33 cellular contexts compared by ENCODE assay signal in the genomic region with DNA sequence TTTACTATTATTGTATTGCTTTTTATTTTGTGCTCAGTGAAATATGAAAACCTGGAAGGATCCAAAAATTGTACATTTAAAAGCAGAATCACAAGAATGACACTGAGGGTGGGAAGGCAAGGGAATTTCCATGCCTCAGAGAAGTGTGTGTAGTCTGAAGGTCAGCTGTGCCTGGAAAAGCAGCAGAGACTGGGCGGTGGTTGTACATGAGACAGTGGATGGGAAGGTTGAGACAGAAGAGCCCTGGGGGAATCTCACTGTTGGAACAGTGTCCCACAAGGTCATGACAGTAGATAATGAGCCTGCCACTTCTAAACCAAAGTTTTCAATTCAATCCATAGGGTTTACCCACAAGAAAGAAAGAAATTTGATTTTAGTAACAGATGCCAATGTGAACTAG.
"Had no signal": no experiment of that assay in that cellular context is flagged by ENCODE, and none has a peak within 500 bp of the region (broad histone marks: within the 10 kb centered on the region; RNA-seq: fewer than 3 reads in every experiment).

No MANE protein-coding gene starts in this region.

- ATAC-seq: activated CD4-positive, alpha-beta T cell treated with anti-CD3 and anti-CD28 coated beads for 36 hours; activated CD8-positive, alpha-beta T cell treated with anti-CD3 and anti-CD28 coated beads for 36 hours; activated naive CD4-positive, alpha-beta T cell treated with anti-CD3 and anti-CD28 coated beads, Interleukin-2, amount 50 U/mL, for 72 hours; activated T-cell treated with anti-CD3 and anti-CD28 coated beads, Interleukin-2, amount 50 U/mL, for 4 hours; activated T-cell treated with anti-CD3 and anti-CD28 coated beads, Interleukin-2, amount 50 U/mL, for 72 hours; activated T-helper 17 cell treated with anti-CD3 and anti-CD28 coated beads, Interleukin-2, amount 50 U/mL, for 72 hours; body of pancreas had no signal

- H3K27ac ChIP-seq: adrenal gland, body of pancreas, brain microvascular endothelial cell, breast epithelium, VCaP had no signal

- H3K4me1 ChIP-seq: adrenal gland, body of pancreas, breast epithelium had no signal

- DNase-seq: activated B cell treated with CpG ODN at 0.5 μM for 24 hours; activated CD4-positive, alpha-beta memory T cell treated with anti-CD3 and anti-CD28 coated beads for 36 hours; activated CD4-positive, alpha-beta T cell treated with anti-CD3 and anti-CD28 coated beads for 1 hour; activated CD4-positive, alpha-beta T cell treated with anti-CD3 and anti-CD28 coated beads for 36 hours; activated CD4-positive, alpha-beta T cell treated with anti-CD3 and anti-CD28 coated beads for 48 hours; activated CD4-positive, alpha-beta T cell treated with anti-CD3 and anti-CD28 coated beads, Interleukin-2, amount 10 ng/mL, durations not matched to agents 7 days and 5 days; activated CD8-positive, alpha-beta memory T cell treated with anti-CD3 and anti-CD28 coated beads, Interleukin-2, amount 50 U/mL, for 4 hours; activated CD8-positive, alpha-beta T cell treated with anti-CD3 and anti-CD28 coated beads for 36 hours; activated effector memory CD4-positive, alpha-beta T cell treated with anti-CD3 and anti-CD28 coated beads, Interleukin-2, amount 50 U/mL, for 16 hours; activated gamma-delta T cell treated with Interleukin-2 at 50 U/mL for 16 hours; activated naive CD4-positive, alpha-beta T cell; activated naive CD4-positive, alpha-beta T cell treated with anti-CD3 and anti-CD28 coated beads for 36 hours; activated naive CD4-positive, alpha-beta T cell treated with anti-CD3 and anti-CD28 coated beads, Interleukin-2, amount 50 U/mL, for 16 hours; activated naive CD8-positive, alpha-beta T cell treated with anti-CD3 and anti-CD28 coated beads for 36 hours; activated T-cell treated with anti-CD3 and anti-CD28 coated beads for 4 hours; activated T-cell treated with anti-CD3 and anti-CD28 coated beads, Interleukin-2, amount 50 U/mL, for 1 hour; activated T-cell treated with anti-CD3 and anti-CD28 coated beads, Interleukin-2, amount 50 U/mL, for 4 hours; activated T-cell treated with anti-CD3 and anti-CD28 coated beads, Interleukin-2, amount 50 U/mL, for 72 hours; adrenal gland; amniotic stem cell; aorta; body of pancreas; brain microvascular endothelial cell; central memory CD4-positive, alpha-beta T cell; T-helper 2 cell; T-helper 9 cell had no signal

- H3K36me3 ChIP-seq: adrenal gland, brain microvascular endothelial cell, breast epithelium had no signal

- H3K4me3 ChIP-seq: adrenal gland, body of pancreas, breast epithelium had no signal

- H3K27me3 ChIP-seq: body of pancreas, brain microvascular endothelial cell, breast epithelium had no signal

- FAIRE-seq: astrocyte, colon, TTC549 had no signal

- H3K9me3 ChIP-seq: adrenal gland, body of pancreas, breast epithelium had no signal
